9 cellular contexts compared by ENCODE assay signal in the genomic region with DNA sequence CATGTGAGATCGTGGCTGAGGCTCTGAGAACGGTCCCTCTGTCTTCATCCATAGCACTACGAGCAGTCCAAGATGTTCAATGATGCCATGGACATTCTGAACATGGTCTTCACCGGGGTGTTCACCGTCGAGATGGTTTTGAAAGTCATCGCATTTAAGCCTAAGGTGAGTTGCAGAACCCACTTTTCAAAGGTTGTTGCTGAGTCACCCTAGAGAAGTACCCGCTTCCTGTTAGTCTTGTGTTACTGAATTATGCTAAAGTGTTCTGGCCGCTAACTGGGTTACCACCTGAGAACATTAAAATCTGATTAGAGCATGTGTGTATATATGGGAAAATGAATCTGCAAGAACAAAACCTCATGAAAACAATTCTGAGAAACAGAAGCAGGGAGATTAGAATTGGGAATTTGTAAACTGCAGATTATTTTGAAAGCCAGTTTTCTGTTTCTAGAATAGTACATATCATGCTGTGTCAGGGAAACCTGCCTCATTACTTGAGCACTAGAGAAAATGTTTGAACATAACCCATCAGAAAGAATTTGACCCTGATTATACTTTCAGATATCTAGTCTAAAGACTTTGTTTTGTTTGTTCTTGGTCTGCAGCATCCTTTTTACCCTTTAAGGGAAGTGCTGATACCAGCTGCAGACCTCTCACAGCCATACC.
DNase-seq lines count a peak whose midpoint lies in the region; ATAC-seq and TF ChIP-seq lines count a peak whose summit lies in the region.
"Had no signal": no experiment of that assay in that cellular context is flagged by ENCODE, and none has a peak within 500 bp of the region (broad histone marks: within the 10 kb centered on the region; RNA-seq: fewer than 3 reads in every experiment).

No MANE protein-coding gene starts in this region.

- peak; percentile 5 for DNase-seq in activated CD4-positive, CD25-positive, alpha-beta regulatory T cell treated with anti-CD3 and anti-CD28 coated beads, Interleukin-2, amount 50 U/mL, for 16 hours (ENCODE audit: low read depth, low spot score)
- no peak for DNase-seq in activated CD4-positive, CD25-positive, alpha-beta regulatory T cell treated with anti-CD3 and anti-CD28 coated beads, Interleukin-2, amount 50 U/mL, for 72 hours
- peak; percentile 5 for DNase-seq in NOMO-1 treated with DMSO at 0.1 percent for 48 hours (lab: John Stamatoyannopoulos, UW; ENCODE audit: unreplicated experiment)
- no peak for DNase-seq in mucosa of descending colon
- no peak for DNase-seq in foreskin melanocyte
- DNase-seq in osteocyte (ENCODE audit: extremely low spot score, unreplicated experiment) = no peak
- no peak for DNase-seq in NCI-H1417 treated with DMSO at 0.1 percent for 48 hours (lab: John Stamatoyannopoulos, UW)
- DNase-seq: brain microvascular endothelial cell had no signal

- H3K36me3 ChIP-seq in mucosa of descending colon (ENCODE audit: low read depth) = no peaks in the 10 kb centered on the region
- H3K36me3 ChIP-seq: brain microvascular endothelial cell had no signal

- no peaks in the 10 kb centered on the region for H3K9me3 ChIP-seq in mucosa of descending colon

- H3K27me3 Mint-ChIP-seq in osteocyte (ENCODE audit: unreplicated experiment) = peaks cover 19% of the 10 kb centered on the region

- H3K4me3 ChIP-seq in mucosa of descending colon = no peak overlapping the region

- H3K4me1 Mint-ChIP-seq in osteocyte (ENCODE audit: unreplicated experiment) = no peaks in the 10 kb centered on the region

- H3K9me3 Mint-ChIP-seq in osteocyte (ENCODE audit: unreplicated experiment) = no peaks in the 10 kb centered on the region

- H3K36me3 Mint-ChIP-seq in osteocyte (ENCODE audit: unreplicated experiment) = no peaks in the 10 kb centered on the region

- H3K27ac Mint-ChIP-seq in osteocyte (ENCODE audit: unreplicated experiment) = no peak overlapping the region

- H3K4me3 Mint-ChIP-seq in osteocyte (ENCODE audit: unreplicated experiment) = no peak overlapping the region

- intact Hi-C loops in mucosa of descending colon (cut with DNase I, micrococcal nuclease) = no loop called here

- TF ChIP-seq CTCF in mucosa of descending colon (IDR thresholded peaks at IDR 0.05) (no peak), osteocyte (IDR thresholded peaks at IDR 0.05) (no peak)

- H3K4me1 ChIP-seq in mucosa of descending colon (ENCODE audit: low read depth) = no peaks in the 10 kb centered on the region

- ATAC-seq in GM19463 (IDR thresholded peaks at IDR 0.05; ENCODE audit: unreplicated experiment) (peak; percentile 32), mucosa of descending colon (peak; percentile 23)

Comparison
In these comparisons a context has a peak if more than half of its experiments do, and no peak if none do; other contexts are left out.
1. DNase-seq: peak in activated CD4-positive, CD25-positive, alpha-beta regulatory T cell treated with anti-CD3 and anti-CD28 coated beads, Interleukin-2, amount 50 U/mL, for 16 hours (single experiment) and NOMO-1 treated with DMSO at 0.1 percent for 48 hours (single experiment); none in activated CD4-positive, CD25-positive, alpha-beta regulatory T cell treated with anti-CD3 and anti-CD28 coated beads, Interleukin-2, amount 50 U/mL, for 72 hours (single experiment), mucosa of descending colon (0 of 3), foreskin melanocyte (single experiment), osteocyte (single experiment) and NCI-H1417 treated with DMSO at 0.1 percent for 48 hours (single experiment).